Comparison of ENCODE assay signal across 11 cellular contexts in the genomic region with DNA sequence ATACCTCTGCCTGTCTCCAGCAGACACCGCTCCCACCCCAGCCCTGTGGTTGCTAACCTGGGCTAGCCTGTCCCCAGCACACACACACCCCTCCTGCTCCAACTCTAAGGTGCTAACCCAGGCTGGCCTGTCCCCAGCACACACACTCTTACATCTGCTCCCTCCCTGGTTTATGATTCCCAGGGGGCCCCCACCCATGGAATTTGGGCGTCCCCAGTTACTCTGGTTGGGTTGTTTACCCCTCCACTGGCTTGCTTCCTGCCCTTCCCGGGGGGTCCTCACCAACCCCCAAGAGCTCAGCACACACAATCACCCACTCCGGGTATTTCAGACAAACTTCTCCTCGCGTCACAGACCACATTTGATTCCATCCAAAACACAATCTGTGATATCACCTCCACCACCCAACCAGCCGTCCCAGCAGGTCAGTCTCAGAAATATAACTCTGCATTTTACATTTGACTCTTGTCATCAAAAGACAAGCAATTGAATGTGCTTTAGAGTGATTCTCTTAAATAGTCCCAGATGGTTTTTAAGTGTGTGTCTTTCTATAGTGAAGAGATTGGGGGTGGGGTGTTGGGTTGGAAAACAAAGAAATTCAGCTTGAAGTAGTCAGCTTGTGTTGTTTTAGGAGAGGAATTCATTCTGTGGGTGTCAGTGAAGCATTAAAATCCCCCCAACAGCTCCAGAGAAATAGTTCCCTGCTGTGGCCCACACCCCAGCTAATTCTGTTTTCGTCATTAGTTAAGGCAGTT. TPM values are rescaled to one million over a fixed set of nuclear protein-coding genes. Genes with fewer than 3 reads are reported as not detected.
A peak's percentile ranks its signal among the peaks of the same experiment; 100 is the strongest.
DNase-seq lines count a peak whose midpoint lies in the region; ATAC-seq and TF ChIP-seq lines count a peak whose summit lies in the region.
"Had no signal": no experiment of that assay in that cellular context is flagged by ENCODE, and none has a peak within 500 bp of the region (broad histone marks: within the 10 kb centered on the region; RNA-seq: fewer than 3 reads in every experiment).

No MANE protein-coding gene starts in this region.

- DNase-seq in EL (peak; percentile 45), RWPE2 (ENCODE audit: low spot score) (no peak), left ventricle myocardium superior (no peak), progenitor cell of endocrine pancreas (ENCODE audit: low spot score, unreplicated experiment) (no peak), putamen (ENCODE audit: low spot score) (no peak), T-helper 17 cell (no peak)
- DNase-seq: activated naive CD4-positive, alpha-beta T cell treated with anti-CD3 and anti-CD28 coated beads, Interleukin-2, amount 10 ng/mL, durations not matched to agents 7 days and 5 days; CD8-positive, alpha-beta memory T cell had no signal

- H3K27me3 ChIP-seq in RWPE2 (ENCODE audit: insufficient read depth, poor library complexity, severe bottlenecking) = no peaks in the 10 kb centered on the region

- peak overlapping the region; percentile 4 for H3K4me3 Mint-ChIP-seq in progenitor cell of endocrine pancreas (ENCODE audit: low read depth)
- H3K4me3 Mint-ChIP-seq in T-helper 17 cell = no peak overlapping the region
- H3K4me3 Mint-ChIP-seq: activated naive CD4-positive, alpha-beta T cell treated with anti-CD3 and anti-CD28 coated beads, Interleukin-2, amount 10 ng/mL, durations not matched to agents 7 days and 5 days; CD8-positive, alpha-beta memory T cell had no signal

- H3K9me3 ChIP-seq in RWPE2 (ENCODE audit: severe bottlenecking) (no peaks in the 10 kb centered on the region), T-helper 17 cell (ENCODE audit: control insufficient read depth, low read length, poor library complexity, severe bottlenecking) (no peaks in the 10 kb centered on the region)

- no peaks in the 10 kb centered on the region for H3K9me3 Mint-ChIP-seq in progenitor cell of endocrine pancreas (ENCODE audit: low read depth)
- H3K9me3 Mint-ChIP-seq: activated naive CD4-positive, alpha-beta T cell treated with anti-CD3 and anti-CD28 coated beads, Interleukin-2, amount 10 ng/mL, durations not matched to agents 7 days and 5 days had no signal

- H3K4me1 ChIP-seq in RWPE2 (ENCODE audit: insufficient read depth, poor library complexity, severe bottlenecking) = peaks cover 8% of the 10 kb centered on the region

- H3K27ac Mint-ChIP-seq in progenitor cell of endocrine pancreas = peak overlapping the region; percentile 45
- no peak overlapping the region for H3K27ac Mint-ChIP-seq in T-helper 17 cell
- H3K27ac Mint-ChIP-seq: activated naive CD4-positive, alpha-beta T cell treated with anti-CD3 and anti-CD28 coated beads, Interleukin-2, amount 10 ng/mL, durations not matched to agents 7 days and 5 days had no signal

- peaks cover 3% of the 10 kb centered on the region for H3K27me3 Mint-ChIP-seq in progenitor cell of endocrine pancreas
- H3K27me3 Mint-ChIP-seq in T-helper 17 cell = peaks cover 79% of the 10 kb centered on the region

- H3K4me3 ChIP-seq in RWPE2 (ENCODE audit: severe bottlenecking) = no peak overlapping the region
- H3K4me3 ChIP-seq: K562 had no signal

- peaks cover 26% of the 10 kb centered on the region for H3K4me1 Mint-ChIP-seq in progenitor cell of endocrine pancreas (ENCODE audit: low read depth)
- H3K4me1 Mint-ChIP-seq in T-helper 17 cell = no peaks in the 10 kb centered on the region
- H3K4me1 Mint-ChIP-seq: activated naive CD4-positive, alpha-beta T cell treated with anti-CD3 and anti-CD28 coated beads, Interleukin-2, amount 10 ng/mL, durations not matched to agents 7 days and 5 days; CD8-positive, alpha-beta memory T cell had no signal

- ATAC-seq in RWPE2 (ENCODE audit: low read depth) (no peak), left ventricle myocardium superior (peak; percentile 14), GM21528 (IDR thresholded peaks at IDR 0.05; ENCODE audit: low FRiP score, unreplicated experiment) (no peak), T-helper 17 cell (no peak)
- ATAC-seq in activated CD4-positive, CD25-positive, alpha-beta regulatory T cell treated with anti-CD3 and anti-CD28 coated beads, Interleukin-2, amount 50 U/mL, for 24 hours = no peak
- ATAC-seq: K562 had no signal

- intact Hi-C loops in left ventricle myocardium superior (cut with micrococcal nuclease) = no loop called here

- no peak for TF ChIP-seq CTCF in RWPE2 (IDR thresholded peaks at IDR 0.05; ENCODE audit: poor library complexity, severe bottlenecking)
- TF ChIP-seq CTCF in progenitor cell of endocrine pancreas (IDR thresholded peaks at IDR 0.05; ENCODE audit: unreplicated experiment) = no peak

- H3K36me3 ChIP-seq in RWPE2 (ENCODE audit: low read depth) = peaks cover 35% of the 10 kb centered on the region

- peaks cover 4% of the 10 kb centered on the region for H3K36me3 Mint-ChIP-seq in progenitor cell of endocrine pancreas (ENCODE audit: insufficient read depth)
- no peaks in the 10 kb centered on the region for H3K36me3 Mint-ChIP-seq in T-helper 17 cell (ENCODE audit: low read depth)
- H3K36me3 Mint-ChIP-seq: activated naive CD4-positive, alpha-beta T cell treated with anti-CD3 and anti-CD28 coated beads, Interleukin-2, amount 10 ng/mL, durations not matched to agents 7 days and 5 days; CD8-positive, alpha-beta memory T cell had no signal

- peak overlapping the region; percentile 22 for H3K27ac ChIP-seq in RWPE2 (ENCODE audit: poor library complexity, severe bottlenecking)

RNA-seq across cellular contexts. Expression of a gene that starts 20.1 kb away (rescaled TPM):
- total RNA-seq in left ventricle myocardium superior = 126 TPM
- 120 and 121 TPM in 2 replicates for total RNA-seq in progenitor cell of endocrine pancreas
- total RNA-seq in T-helper 17 cell = 1 to 10 TPM in 1 of 2 donors, under 1 TPM in 1; 0.07 to 1.9 TPM
- total RNA-seq: CD8-positive, alpha-beta memory T cell had no signal

RNA-seq across cellular contexts. Expression of a gene that starts 20.3 kb away (rescaled TPM):
- total RNA-seq in left ventricle myocardium superior (119 TPM), progenitor cell of endocrine pancreas (81.3 and 90.8 TPM in 2 replicates), T-helper 17 cell (under 1 TPM in 1 of 2 donors, not detected in 1; 0.37 TPM)
- total RNA-seq: CD8-positive, alpha-beta memory T cell had no signal

Comparison
In these comparisons a context has a peak if more than half of its experiments do, and no peak if none do; other contexts are left out.
1. RNA of a gene that starts 20.1 kb away (total RNA-seq): 126 TPM in left ventricle myocardium superior (single experiment) and 120 to 121 TPM in progenitor cell of endocrine pancreas; 0.07 to 1.9 TPM in T-helper 17 cell; every median in the first group is over 10 times any median in the second.
2. RNA of a gene that starts 20.3 kb away (total RNA-seq): 119 TPM in left ventricle myocardium superior (single experiment) and 81.3 to 90.8 TPM in progenitor cell of endocrine pancreas; 0.37 TPM in T-helper 17 cell; every median in the first group is over 10 times any median in the second.